8 cellular contexts compared by ENCODE assay signal in the genomic region with DNA sequence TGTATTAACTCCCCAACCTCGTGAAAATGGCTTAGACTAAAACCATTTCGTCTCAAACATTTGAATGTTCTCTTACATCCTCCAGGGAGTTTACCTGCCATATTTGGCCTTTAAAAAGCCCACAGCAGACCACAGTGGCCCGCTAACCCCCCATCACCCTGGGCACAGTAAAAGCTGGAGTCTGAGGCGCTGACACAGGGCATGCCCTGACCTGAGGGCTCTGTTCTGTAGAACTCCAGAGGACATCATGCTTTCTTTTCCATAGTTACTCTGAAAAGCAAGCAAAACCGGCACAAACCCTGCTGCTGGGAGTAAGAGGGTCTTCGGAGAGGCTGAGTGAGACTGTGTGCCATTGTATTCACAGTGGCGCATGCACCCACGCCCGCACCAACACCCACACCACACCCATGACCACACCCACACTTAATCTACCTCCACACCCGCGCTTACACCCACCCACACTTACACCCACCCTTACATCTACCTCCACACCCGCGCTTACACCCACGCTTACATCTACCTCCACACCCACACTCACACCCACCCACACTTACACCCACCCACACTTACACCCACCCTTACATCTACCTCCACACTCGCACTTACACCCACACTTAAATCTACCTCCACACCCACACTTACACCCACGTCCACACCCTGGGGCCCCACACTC. TPM values are rescaled to one million over a fixed set of nuclear protein-coding genes. Genes with fewer than 3 reads are reported as not detected.
DNase-seq lines count a peak whose midpoint lies in the region; ATAC-seq and TF ChIP-seq lines count a peak whose summit lies in the region.

No MANE protein-coding gene starts in this region.

- WGBS in heart right ventricle, 2 donors, result 62 to 78% methylated on average over 15 to 16 of the region's 16 CpGs

- H3K27me3 ChIP-seq in heart right ventricle (no peaks in the 10 kb centered on the region), SJCRH30 (no peaks in the 10 kb centered on the region)

- H3K4me3 ChIP-seq in heart right ventricle (no peak overlapping the region), SJCRH30 (no peak overlapping the region)

- peak overlapping the region; percentile 1 for H3K4me3 Mint-ChIP-seq in activated T-helper 1 cell treated with anti-CD3 and anti-CD28 coated beads, Interleukin-12 subunit alpha, Interleukin-12 subunit beta, Interleukin-2, Interleukin-4 antibody, amounts not matched to agents 30 ng/mL and 10 ng/mL and 1 ng/mL, durations not matched to agents 14 hours and 24 hours and 36 hours

- H3K9me3 ChIP-seq in heart right ventricle (peaks cover 0 to 13% (median 0%) of the 10 kb centered on the region in 11 donors), SJCRH30 (replicated peaks) (no peaks in the 10 kb centered on the region)

- peak; percentile 59 for DNase-seq in activated effector memory CD4-positive, alpha-beta T cell treated with anti-CD3 and anti-CD28 coated beads, Interleukin-2, amount 50 U/mL, for 16 hours
- no peak for DNase-seq in activated effector memory CD4-positive, alpha-beta T cell treated with Interleukin-2 at 50 U/mL for 16 hours
- no peak for DNase-seq in activated T-helper 1 cell treated with anti-CD3 and anti-CD28 coated beads, Interleukin-12 subunit alpha, Interleukin-12 subunit beta, Interleukin-2, Interleukin-4 antibody, amounts not matched to agents 30 ng/mL and 10 ng/mL and 1 ng/mL, durations not matched to agents 14 hours and 24 hours and 36 hours (ENCODE audit: low spot score)
- no peak for DNase-seq in heart right ventricle
- DNase-seq in stimulated activated naive CD8-positive, alpha-beta T cell treated with anti-CD3 and anti-CD28 coated beads, Interleukin-15, Interleukin-2, amounts not matched to agents 100 U/mL and 50 U/mL, for 24 hours, result peak; percentile 35
- no peak for DNase-seq in SJCRH30
- DNase-seq in GF-D8 (lab: John Stamatoyannopoulos, UW), result no peak

- H3K36me3 Mint-ChIP-seq in activated T-helper 1 cell treated with anti-CD3 and anti-CD28 coated beads, Interleukin-12 subunit alpha, Interleukin-12 subunit beta, Interleukin-2, Interleukin-4 antibody, amounts not matched to agents 30 ng/mL and 10 ng/mL and 1 ng/mL, durations not matched to agents 14 hours and 24 hours and 36 hours (ENCODE audit: low read depth), result peaks cover 3% of the 10 kb centered on the region

- peaks cover 8% of the 10 kb centered on the region for H3K4me1 Mint-ChIP-seq in activated T-helper 1 cell treated with anti-CD3 and anti-CD28 coated beads, Interleukin-12 subunit alpha, Interleukin-12 subunit beta, Interleukin-2, Interleukin-4 antibody, amounts not matched to agents 30 ng/mL and 10 ng/mL and 1 ng/mL, durations not matched to agents 14 hours and 24 hours and 36 hours (ENCODE audit: low read depth)

- TF ChIP-seq CTCF in heart right ventricle (IDR thresholded peaks at IDR 0.05), result no peak

- intact Hi-C loops in activated T-helper 1 cell treated with anti-CD3 and anti-CD28 coated beads, Interleukin-12 subunit alpha, Interleukin-12 subunit beta, Interleukin-2, Interleukin-4 antibody, amounts not matched to agents 30 ng/mL and 10 ng/mL and 1 ng/mL, durations not matched to agents 14 hours and 24 hours and 36 hours (cut with micrococcal nuclease), result loop anchor here (2.0 to 10.0 kb wide), 2 partner anchors 25 to 251 kb away; no protein-coding TSS in a partner anchor
- intact Hi-C loops in heart right ventricle (cut with DNase I), result no loop called here

- ATAC-seq in heart right ventricle (peak; percentile 41 to 86 (median 74)), GM19328 (IDR thresholded peaks at IDR 0.05; ENCODE audit: unreplicated experiment) (no peak)
- ATAC-seq in stimulated activated naive CD8-positive, alpha-beta T cell treated with anti-CD3 and anti-CD28 coated beads, Interleukin-15, Interleukin-2, amounts not matched to agents 100 U/mL and 50 U/mL, for 24 hours, result peak; percentile 93

- H3K27ac ChIP-seq in heart right ventricle (no peak overlapping the region), SJCRH30 (no peak overlapping the region)

- H3K27me3 Mint-ChIP-seq in activated T-helper 1 cell treated with anti-CD3 and anti-CD28 coated beads, Interleukin-12 subunit alpha, Interleukin-12 subunit beta, Interleukin-2, Interleukin-4 antibody, amounts not matched to agents 30 ng/mL and 10 ng/mL and 1 ng/mL, durations not matched to agents 14 hours and 24 hours and 36 hours (ENCODE audit: insufficient read depth), result no peaks in the 10 kb centered on the region

- peak overlapping the region; percentile 77 for H3K27ac Mint-ChIP-seq in activated T-helper 1 cell treated with anti-CD3 and anti-CD28 coated beads, Interleukin-12 subunit alpha, Interleukin-12 subunit beta, Interleukin-2, Interleukin-4 antibody, amounts not matched to agents 30 ng/mL and 10 ng/mL and 1 ng/mL, durations not matched to agents 14 hours and 24 hours and 36 hours

- H3K4me1 ChIP-seq in heart right ventricle (peaks cover 0 to 4% (median 0%) of the 10 kb centered on the region in 9 donors), SJCRH30 (no peaks in the 10 kb centered on the region)

- H3K36me3 ChIP-seq in heart right ventricle (peaks cover 0 to 36% (median 0%) of the 10 kb centered on the region in 9 donors), SJCRH30 (no peaks in the 10 kb centered on the region)

- peaks cover 11% of the 10 kb centered on the region for H3K9me3 Mint-ChIP-seq in activated T-helper 1 cell treated with anti-CD3 and anti-CD28 coated beads, Interleukin-12 subunit alpha, Interleukin-12 subunit beta, Interleukin-2, Interleukin-4 antibody, amounts not matched to agents 30 ng/mL and 10 ng/mL and 1 ng/mL, durations not matched to agents 14 hours and 24 hours and 36 hours

RNA-seq across cellular contexts. Expression of a gene that starts 32.1 kb away (rescaled TPM):
- total RNA-seq in activated T-helper 1 cell treated with anti-CD3 and anti-CD28 coated beads, Interleukin-12 subunit alpha, Interleukin-12 subunit beta, Interleukin-2, Interleukin-4 antibody, amounts not matched to agents 30 ng/mL and 10 ng/mL and 1 ng/mL, durations not matched to agents 14 hours and 24 hours and 36 hours, result 1.7 and 3.4 TPM in 2 replicates
- total RNA-seq in heart right ventricle, result 1 to 10 TPM; 3.0 to 8.1 (median 4.7) TPM
- polyA plus RNA-seq in heart right ventricle, result 1 to 10 TPM; 3.5 to 6.0 TPM
- 1.8 and 2.8 TPM in 2 replicates for total RNA-seq in SJCRH30 (2014; rRNA removed; shearing (Covaris generic))

RNA-seq across cellular contexts. Expression of a gene that starts 32.9 kb away (rescaled TPM):
- 4.1 and 4.8 TPM in 2 replicates for total RNA-seq in activated T-helper 1 cell treated with anti-CD3 and anti-CD28 coated beads, Interleukin-12 subunit alpha, Interleukin-12 subunit beta, Interleukin-2, Interleukin-4 antibody, amounts not matched to agents 30 ng/mL and 10 ng/mL and 1 ng/mL, durations not matched to agents 14 hours and 24 hours and 36 hours
- total RNA-seq in heart right ventricle, result 10 to 100 TPM; 11.1 to 21.3 (median 15.1) TPM
- 10 to 100 TPM; 11.9 to 15.3 TPM for polyA plus RNA-seq in heart right ventricle
- 0.57 and 0.66 TPM in 2 replicates for total RNA-seq in SJCRH30 (2014; rRNA removed; shearing (Covaris generic))

RNA-seq across cellular contexts. Expression of a gene that starts 56.3 kb away (rescaled TPM):
- total RNA-seq in activated T-helper 1 cell treated with anti-CD3 and anti-CD28 coated beads, Interleukin-12 subunit alpha, Interleukin-12 subunit beta, Interleukin-2, Interleukin-4 antibody, amounts not matched to agents 30 ng/mL and 10 ng/mL and 1 ng/mL, durations not matched to agents 14 hours and 24 hours and 36 hours, result 14.6 and 15.5 TPM in 2 replicates
- 1 to 10 TPM; 2.7 to 7.7 (median 5.7) TPM for total RNA-seq in heart right ventricle
- polyA plus RNA-seq in heart right ventricle, result 1 to 10 TPM; 4.7 to 8.9 TPM
- 2.8 and 4.2 TPM in 2 replicates for total RNA-seq in SJCRH30 (2014; rRNA removed; shearing (Covaris generic))

Comparison
In these comparisons a context has a peak if more than half of its experiments do, and no peak if none do; other contexts are left out.
1. DNase-seq: peak in activated effector memory CD4-positive, alpha-beta T cell treated with anti-CD3 and anti-CD28 coated beads, Interleukin-2, amount 50 U/mL, for 16 hours (single experiment) and stimulated activated naive CD8-positive, alpha-beta T cell treated with anti-CD3 and anti-CD28 coated beads, Interleukin-15, Interleukin-2, amounts not matched to agents 100 U/mL and 50 U/mL, for 24 hours (single experiment); none in activated effector memory CD4-positive, alpha-beta T cell treated with Interleukin-2 at 50 U/mL for 16 hours (single experiment), activated T-helper 1 cell treated with anti-CD3 and anti-CD28 coated beads, Interleukin-12 subunit alpha, Interleukin-12 subunit beta, Interleukin-2, Interleukin-4 antibody, amounts not matched to agents 30 ng/mL and 10 ng/mL and 1 ng/mL, durations not matched to agents 14 hours and 24 hours and 36 hours (single experiment), heart right ventricle (0 of 2), SJCRH30 (0 of 2) and GF-D8 (single experiment).